Comparison of ENCODE assay signal across 9 cellular contexts in the genomic region with DNA sequence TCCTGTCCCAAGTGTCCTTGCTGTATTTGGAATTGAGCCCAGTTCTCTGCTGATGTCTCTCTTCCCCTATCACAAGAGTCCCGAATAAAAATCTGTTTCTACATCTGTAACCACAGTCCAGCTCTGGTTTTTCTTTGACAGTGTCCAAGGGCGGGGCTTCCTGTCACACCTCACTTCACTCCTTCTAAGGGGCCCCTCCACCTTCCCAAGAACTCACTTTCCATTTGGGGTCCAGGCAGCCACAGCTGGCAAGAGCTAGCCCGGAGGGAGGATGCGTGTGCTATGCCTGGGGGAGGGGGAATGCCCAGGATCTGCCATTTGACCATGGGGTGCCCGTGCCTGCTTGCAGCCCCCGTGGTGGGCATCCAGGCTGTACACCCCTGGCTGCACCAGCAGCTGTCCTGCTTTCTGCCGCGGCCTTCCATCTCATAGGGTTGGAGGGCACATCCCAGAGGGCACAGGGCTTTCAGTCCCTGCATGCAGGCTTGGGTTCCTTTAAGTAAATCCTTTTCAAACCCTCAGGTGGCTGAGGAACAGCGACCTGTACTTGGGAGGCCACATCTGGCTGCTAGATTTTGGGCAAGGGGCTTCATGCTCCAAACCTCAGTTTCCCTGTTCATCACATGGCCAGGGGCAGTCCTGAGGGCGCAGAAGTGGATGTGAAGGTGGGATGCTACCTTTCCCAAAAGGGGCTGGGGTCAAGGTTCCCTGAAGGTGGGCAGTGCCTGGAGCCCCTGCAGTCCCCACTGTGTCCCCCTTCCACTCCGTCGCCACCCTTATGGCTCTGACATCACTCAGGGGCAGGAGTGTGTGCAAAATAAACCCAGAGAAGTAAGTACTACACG. TPM values are rescaled to one million over a fixed set of nuclear protein-coding genes. Genes with fewer than 3 reads are reported as not detected.
DNase-seq lines count a peak whose midpoint lies in the region; ATAC-seq, FAIRE-seq and TF ChIP-seq lines count a peak whose summit lies in the region.
"Had no signal": no experiment of that assay in that cellular context is flagged by ENCODE, and none has a peak within 500 bp of the region (broad histone marks: within the 10 kb centered on the region; RNA-seq: fewer than 3 reads in every experiment).

No MANE protein-coding gene starts in this region.

- no peak overlapping the region for H2AFZ ChIP-seq in astrocyte (ENCODE audit: low read depth, low read length)

- POLR2A ChIA-PET in naive thymus-derived CD8-positive, alpha-beta T cell (lab: Charles Lee) = interaction anchor here (1.0 to 12.1 kb wide), 8 partner anchors 11 to 81 kb away, joined by 3 to 221 read pairs (median 6); partner anchors contain the start of gene NINJ1

- H3K27me3 ChIP-seq in BLaER1 = no peaks in the 10 kb centered on the region
- H3K27me3 ChIP-seq in astrocyte (ENCODE audit: insufficient read depth, low read length) = no peaks in the 10 kb centered on the region

- H3K36me3 ChIP-seq in BLaER1 (no peaks in the 10 kb centered on the region), astrocyte (ENCODE audit: insufficient read depth, low read length) (no peaks in the 10 kb centered on the region)

- ATAC-seq in naive thymus-derived CD8-positive, alpha-beta T cell = no peak
- no peak for ATAC-seq in GM18907 (IDR thresholded peaks at IDR 0.05; ENCODE audit: unreplicated experiment)
- ATAC-seq in HG02884 (IDR thresholded peaks at IDR 0.05; ENCODE audit: unreplicated experiment) = no peak
- no peak for ATAC-seq in HG03457 (IDR thresholded peaks at IDR 0.05; ENCODE audit: unreplicated experiment)

- H3K27ac ChIP-seq in BLaER1 (peak overlapping the region; percentile 92), astrocyte (ENCODE audit: low read depth, low read length) (no peak overlapping the region)

- H3K36me3 Mint-ChIP-seq in IgD-negative memory B cell = no peaks in the 10 kb centered on the region
- H3K36me3 Mint-ChIP-seq in astrocyte (ENCODE audit: low read depth, unreplicated experiment) = peaks cover 7% of the 10 kb centered on the region
- peaks cover 0 to 4% (median 0%) of the 10 kb centered on the region in 3 donors for H3K36me3 Mint-ChIP-seq in naive thymus-derived CD8-positive, alpha-beta T cell

- H3K4me1 ChIP-seq in BLaER1 (peaks cover 85% of the 10 kb centered on the region), astrocyte (ENCODE audit: insufficient read depth, low read length) (peaks cover 25% of the 10 kb centered on the region)

- TF ChIP-seq CTCF in astrocyte (IDR thresholded peaks at IDR 0.05; ENCODE audit: insufficient read depth, low read depth, low read length) = no peak

- no peak for DNase-seq in astrocyte (ENCODE audit: low read depth)
- DNase-seq in naive thymus-derived CD8-positive, alpha-beta T cell = peak in 1 of 10 donors; percentile 61
- DNase-seq in NCI-H446 treated with DMSO at 0.1 percent for 48 hours (lab: John Stamatoyannopoulos, UW) = no peak
- DNase-seq: activated CD4-positive, alpha-beta T cell treated with anti-CD3 and anti-CD28 coated beads, Interleukin-2, amount 50 U/mL, for 1 hour had no signal

- H3K27ac Mint-ChIP-seq in IgD-negative memory B cell (peak overlapping the region; percentile 97 to 100 (median 99)), astrocyte (ENCODE audit: unreplicated experiment) (peak overlapping the region; percentile 62)
- peak overlapping the region; percentile 91 to 98 (median 97) for H3K27ac Mint-ChIP-seq in naive thymus-derived CD8-positive, alpha-beta T cell

- H3K4me3 ChIP-seq in BLaER1 (no peak overlapping the region), astrocyte (ENCODE audit: insufficient read depth, low read depth, low read length) (no peak overlapping the region)

- H3K9me3 ChIP-seq in BLaER1 (no peaks in the 10 kb centered on the region), astrocyte (ENCODE audit: insufficient read depth, low read depth, low read length) (peaks cover 11% of the 10 kb centered on the region)

- H3K4me3 Mint-ChIP-seq in IgD-negative memory B cell (peak overlapping the region; percentile 44 to 92 (median 84)), astrocyte (ENCODE audit: unreplicated experiment) (no peak overlapping the region)
- peak overlapping the region; percentile 61 to 89 (median 84) for H3K4me3 Mint-ChIP-seq in naive thymus-derived CD8-positive, alpha-beta T cell

- FAIRE-seq in astrocyte (lab: Jason Lieb, UNC) = no peak

- H3K79me2 ChIP-seq in astrocyte (ENCODE audit: insufficient read depth, low read length) = peaks cover 22% of the 10 kb centered on the region

- peak overlapping the region; percentile 47; the same call in 1 of the 2 replicates for H3K9ac ChIP-seq in BLaER1
- H3K9ac ChIP-seq in astrocyte (ENCODE audit: low read length) = no peak overlapping the region

- H3K27me3 Mint-ChIP-seq in IgD-negative memory B cell (no peaks in the 10 kb centered on the region), astrocyte (ENCODE audit: low read depth, unreplicated experiment) (no peaks in the 10 kb centered on the region)
- no peaks in the 10 kb centered on the region for H3K27me3 Mint-ChIP-seq in naive thymus-derived CD8-positive, alpha-beta T cell

- peaks cover 16% of the 10 kb centered on the region; the same call in 1 of the 2 replicates for H4K20me1 ChIP-seq in BLaER1
- H4K20me1 ChIP-seq in astrocyte (ENCODE audit: insufficient read depth, low read length) = peaks cover 18% of the 10 kb centered on the region

- H3K9me3 Mint-ChIP-seq in IgD-negative memory B cell = no peaks in the 10 kb centered on the region
- peaks cover 22% of the 10 kb centered on the region for H3K9me3 Mint-ChIP-seq in astrocyte (ENCODE audit: unreplicated experiment)
- H3K9me3 Mint-ChIP-seq in naive thymus-derived CD8-positive, alpha-beta T cell = peaks cover 0 to 2% (median 0%) of the 10 kb centered on the region in 9 donors

- H3K4me2 ChIP-seq in BLaER1 = peak overlapping the region; percentile 81
- no peak overlapping the region for H3K4me2 ChIP-seq in astrocyte (ENCODE audit: low read length)

- H3K4me1 Mint-ChIP-seq in IgD-negative memory B cell = peaks cover 47 to 65% (median 61%) of the 10 kb centered on the region in 3 donors
- peaks cover 18% of the 10 kb centered on the region for H3K4me1 Mint-ChIP-seq in astrocyte (ENCODE audit: low read depth, unreplicated experiment)
- H3K4me1 Mint-ChIP-seq in naive thymus-derived CD8-positive, alpha-beta T cell = peaks cover 42 to 78% (median 61%) of the 10 kb centered on the region in 4 donors

RNA-seq across cellular contexts. Expression of gene CARD19, which starts 2.3 kb away (rescaled TPM):
- 36.2 TPM for polyA plus RNA-seq in IgD-negative memory B cell
- 33.8 and 36.3 TPM in 2 replicates for total RNA-seq in astrocyte
- total RNA-seq in naive thymus-derived CD8-positive, alpha-beta T cell = 10 to 100 TPM; 68.9 to 71.2 TPM
- 10 to 100 TPM; 56.3 to 62.9 (median 56.9) TPM for polyA plus RNA-seq in naive thymus-derived CD8-positive, alpha-beta T cell

RNA-seq across cellular contexts. Expression of gene SUSD3, which starts 35.2 kb away (rescaled TPM):
- polyA plus RNA-seq in IgD-negative memory B cell = 96.3 TPM
- not detected in 2 replicates for total RNA-seq in astrocyte
- total RNA-seq in naive thymus-derived CD8-positive, alpha-beta T cell = 10 to 100 TPM; 62.1 to 64.0 TPM
- polyA plus RNA-seq in naive thymus-derived CD8-positive, alpha-beta T cell = 100 to 1,000 TPM in 2 of 3 donors, 10 to 100 TPM in 1; 86.7 to 208 (median 145) TPM

RNA-seq across cellular contexts. Expression of gene NINJ1, which starts 40.4 kb away (rescaled TPM):
- 8.3 TPM for polyA plus RNA-seq in IgD-negative memory B cell
- 26.9 and 28.3 TPM in 2 replicates for total RNA-seq in astrocyte
- 10 to 100 TPM; 33.8 to 35.6 TPM for total RNA-seq in naive thymus-derived CD8-positive, alpha-beta T cell
- polyA plus RNA-seq in naive thymus-derived CD8-positive, alpha-beta T cell = 10 to 100 TPM; 78.5 to 97.6 (median 96.0) TPM

Comparison
In these comparisons a context has a peak if more than half of its experiments do, and no peak if none do; other contexts are left out.
1. RNA of gene SUSD3, which starts 35.2 kb away (total RNA-seq): 62.1 to 64.0 TPM in naive thymus-derived CD8-positive, alpha-beta T cell; not detected in astrocyte; every median in the first group is over 10 times any median in the second.
2. Peak in every context shown above with its lines, with median percentiles within 50 percentile points of each other: H3K27ac Mint-ChIP-seq.